In genomic region chr10:3113343-3113720, GRCh38 we compare ENCODE assay signal across 22 cellular contexts.
"Had no signal": no experiment of that assay in that cellular context is flagged by ENCODE, and none has a peak within 500 bp of the region (broad histone marks: within the 10 kb centered on the region; RNA-seq: fewer than 3 reads in every experiment).

No MANE protein-coding gene starts in this region.

- H3K27me3 ChIP-seq: dorsolateral prefrontal cortex, left lung, pancreas, right lobe of liver, suprapubic skin, thyroid gland, vagina had no signal

- ATAC-seq: left cardiac atrium; left lung; lower lobe of right lung; naive thymus-derived CD8-positive, alpha-beta T cell; pancreas; right lobe of liver; stimulated activated naive CD8-positive, alpha-beta T cell treated with anti-CD3 and anti-CD28 coated beads, Interleukin-15, amount 100 ng/mL, for 72 hours had no signal

- H3K27ac Mint-ChIP-seq: naive thymus-derived CD8-positive, alpha-beta T cell; nephron progenitor cell; progenitor cell of endocrine pancreas had no signal

- H3K4me1 Mint-ChIP-seq: stimulated activated naive CD8-positive, alpha-beta T cell treated with anti-CD3 and anti-CD28 coated beads, Interleukin-15, amount 100 ng/mL, for 72 hours had no signal

- H3K4me3 ChIP-seq: dorsolateral prefrontal cortex, left lung, lower lobe of right lung, pancreas, right lobe of liver, suprapubic skin, thyroid gland, vagina had no signal

- H3K36me3 ChIP-seq: pancreas, right lobe of liver had no signal

- FAIRE-seq: colon, frontal cortex, pancreas, small intestine had no signal

- H3K27ac ChIP-seq: dorsolateral prefrontal cortex, left lung, lower lobe of right lung, pancreas, right lobe of liver, suprapubic skin, thyroid gland, vagina had no signal

- DNase-seq: dorsolateral prefrontal cortex; effector CD4-positive, alpha-beta T cell; left cardiac atrium; lower lobe of right lung; naive thymus-derived CD8-positive, alpha-beta T cell; nephron progenitor cell; occipital lobe; pancreas; right lobe of liver; small intestine; stimulated activated CD4-positive, alpha-beta T cell treated with anti-CD3 and anti-CD28 coated beads, Interleukin-15, amount 100 ng/mL, for 24 hours; stimulated activated CD4-positive, alpha-beta T cell treated with anti-CD3 and anti-CD28 coated beads, Interleukin-2, amount 100 ng/mL, for 48 hours; stimulated activated naive CD4-positive, alpha-beta T cell; stimulated activated naive CD8-positive, alpha-beta T cell treated with anti-CD3 and anti-CD28 coated beads, Interleukin-15, amount 100 ng/mL, for 72 hours; thyroid gland; trophoblast cell had no signal

- H3K4me3 Mint-ChIP-seq: naive thymus-derived CD8-positive, alpha-beta T cell; nephron progenitor cell; stimulated activated naive CD8-positive, alpha-beta T cell treated with anti-CD3 and anti-CD28 coated beads, Interleukin-15, amount 100 ng/mL, for 72 hours had no signal

- H3K27me3 Mint-ChIP-seq: naive thymus-derived CD8-positive, alpha-beta T cell; progenitor cell of endocrine pancreas; stimulated activated naive CD8-positive, alpha-beta T cell treated with anti-CD3 and anti-CD28 coated beads, Interleukin-15, amount 100 ng/mL, for 72 hours had no signal

- H3K9me3 Mint-ChIP-seq: naive thymus-derived CD8-positive, alpha-beta T cell; nephron progenitor cell; stimulated activated naive CD8-positive, alpha-beta T cell treated with anti-CD3 and anti-CD28 coated beads, Interleukin-15, amount 100 ng/mL, for 72 hours had no signal

- H3K9me3 ChIP-seq: left lung, lower lobe of right lung, pancreas, right lobe of liver, suprapubic skin, thyroid gland, vagina had no signal

- H3K4me1 ChIP-seq: left lung, lower lobe of right lung, pancreas, vagina had no signal
